ENCODE assay signal across 1 cellular context in genomic region chr19:43245848-43246247, GRCh38.
TF ChIP-seq lines count a peak whose summit lies in the region.

No MANE protein-coding gene starts in this region.

TF ChIP-seq in HEK293, 187 proteins besides CTCF, POLR2A, EP300 and RAD21 (continued from another document):
- TF ChIP-seq ZNF280D (tag by site-specific recombination; IDR thresholded peaks at IDR 0.05), result peak; percentile 75; the same call in 1 of the 2 replicates
